ENCODE assay signal across 17 cellular contexts in the genomic region with DNA sequence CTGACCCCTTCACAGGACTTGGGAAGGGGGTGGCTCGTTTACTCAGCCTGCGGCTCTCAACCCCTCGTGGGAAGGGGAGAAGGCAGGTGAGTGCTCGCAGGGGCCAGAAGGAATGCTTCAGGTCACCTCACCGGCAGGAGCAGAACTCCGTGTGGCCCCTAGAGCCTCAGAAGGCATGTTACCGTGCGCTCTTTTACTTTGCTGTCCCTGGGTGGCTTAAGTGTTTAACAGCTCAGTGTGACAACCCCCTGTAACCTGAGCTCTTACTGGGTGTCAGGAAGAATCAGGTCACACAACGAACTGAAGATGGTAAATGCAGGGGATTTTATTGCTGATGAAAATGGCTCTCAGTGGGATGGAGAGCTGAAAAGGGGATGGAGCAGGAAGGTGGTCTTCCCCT.
"Had no signal": no experiment of that assay in that cellular context is flagged by ENCODE, and none has a peak within 500 bp of the region (broad histone marks: within the 10 kb centered on the region; RNA-seq: fewer than 3 reads in every experiment).

No MANE protein-coding gene starts in this region.

- H3K4me2 ChIP-seq: hepatocyte, smooth muscle cell had no signal

- H3K27me3 ChIP-seq: hepatocyte, right atrium auricular region, tibial artery had no signal

- H3K79me2 ChIP-seq: hepatocyte had no signal

- H3K27ac ChIP-seq: hepatocyte, right atrium auricular region, tibial artery had no signal

- H3K36me3 ChIP-seq: right atrium auricular region, tibial artery had no signal

- H3K4me3 ChIP-seq: hepatocyte, lung, right atrium auricular region, smooth muscle cell, tibial artery had no signal

- DNase-seq: activated CD4-positive, alpha-beta memory T cell treated with anti-CD3 and anti-CD28 coated beads for 36 hours; activated gamma-delta T cell treated with Interleukin-2 at 50 U/mL for 16 hours; activated naive CD8-positive, alpha-beta T cell treated with anti-CD3 and anti-CD28 coated beads for 36 hours; activated T-cell treated with anti-CD3 and anti-CD28 coated beads, Interleukin-2, amount 50 U/mL, for 48 hours; anterior cingulate cortex; dermis blood vessel endothelial cell; erythroblast; left cardiac atrium; naive thymus-derived CD4-positive, alpha-beta T cell; posterior cingulate gyrus; stimulated activated CD4-positive, alpha-beta T cell treated with anti-CD3 and anti-CD28 coated beads, Interleukin-1b, Interleukin-23, amount 100 ng/mL, for 48 hours; tibial artery had no signal

- H3K4me1 Mint-ChIP-seq: activated naive CD8-positive, alpha-beta T cell treated with anti-CD3 and anti-CD28 coated beads for 36 hours; stimulated activated memory B cell treated with anti-CD40 and anti-IgM and Interleukin-4, amounts not matched to agents 10 μg/mL and 1 μg/mL and 100 μg/mL, for 72 hours had no signal

- H2AFZ ChIP-seq: hepatocyte had no signal

- H3K9me3 ChIP-seq: right atrium auricular region, tibial artery had no signal

- H3K27me3 Mint-ChIP-seq: activated CD4-positive, alpha-beta memory T cell treated with anti-CD3 and anti-CD28 coated beads for 36 hours; activated naive CD8-positive, alpha-beta T cell treated with anti-CD3 and anti-CD28 coated beads for 36 hours; naive thymus-derived CD4-positive, alpha-beta T cell; stimulated activated memory B cell treated with anti-CD40 and anti-IgM and Interleukin-4, amounts not matched to agents 10 μg/mL and 1 μg/mL and 100 μg/mL, for 72 hours had no signal

- ATAC-seq: left cardiac atrium; naive thymus-derived CD4-positive, alpha-beta T cell; stimulated activated memory B cell treated with anti-CD40 and anti-IgM and Interleukin-4, amounts not matched to agents 10 μg/mL and 1 μg/mL and 100 μg/mL, for 72 hours had no signal

- H3K36me3 Mint-ChIP-seq: activated CD4-positive, alpha-beta memory T cell treated with anti-CD3 and anti-CD28 coated beads for 36 hours; activated naive CD8-positive, alpha-beta T cell treated with anti-CD3 and anti-CD28 coated beads for 36 hours; naive thymus-derived CD4-positive, alpha-beta T cell; stimulated activated memory B cell treated with anti-CD40 and anti-IgM and Interleukin-4, amounts not matched to agents 10 μg/mL and 1 μg/mL and 100 μg/mL, for 72 hours had no signal

- H3K27ac Mint-ChIP-seq: activated CD4-positive, alpha-beta memory T cell treated with anti-CD3 and anti-CD28 coated beads for 36 hours; activated naive CD8-positive, alpha-beta T cell treated with anti-CD3 and anti-CD28 coated beads for 36 hours; naive thymus-derived CD4-positive, alpha-beta T cell; stimulated activated memory B cell treated with anti-CD40 and anti-IgM and Interleukin-4, amounts not matched to agents 10 μg/mL and 1 μg/mL and 100 μg/mL, for 72 hours had no signal

- H3K4me1 ChIP-seq: right atrium auricular region, tibial artery had no signal

- H3K4me3 Mint-ChIP-seq: activated CD4-positive, alpha-beta memory T cell treated with anti-CD3 and anti-CD28 coated beads for 36 hours; activated naive CD8-positive, alpha-beta T cell treated with anti-CD3 and anti-CD28 coated beads for 36 hours; naive thymus-derived CD4-positive, alpha-beta T cell; stimulated activated memory B cell treated with anti-CD40 and anti-IgM and Interleukin-4, amounts not matched to agents 10 μg/mL and 1 μg/mL and 100 μg/mL, for 72 hours had no signal
